32 cellular contexts compared by ENCODE assay signal in genomic region chr3:12618426-12618825, GRCh38.
"Had no signal": no experiment of that assay in that cellular context is flagged by ENCODE, and none has a peak within 500 bp of the region (broad histone marks: within the 10 kb centered on the region; RNA-seq: fewer than 3 reads in every experiment).

No MANE protein-coding gene starts in this region.

- H3K4me3 ChIP-seq: MG63, Peyer's patch, SJSA1 had no signal

- H3K27ac ChIP-seq: Peyer's patch, SJSA1 had no signal

- H3K27me3 Mint-ChIP-seq: activated CD4-positive, alpha-beta T cell treated with anti-CD3 and anti-CD28 coated beads for 36 hours; activated CD4-positive, alpha-beta T cell treated with anti-CD3 and anti-CD28 coated beads, Interleukin-2, amount 10 ng/mL, durations not matched to agents 7 days and 5 days; activated naive CD4-positive, alpha-beta T cell treated with anti-CD3 and anti-CD28 coated beads, Interleukin-2, amount 10 ng/mL, durations not matched to agents 7 days and 5 days; activated naive CD8-positive, alpha-beta T cell; activated naive CD8-positive, alpha-beta T cell treated with anti-CD3 and anti-CD28 coated beads, Interleukin-2, amount 50 U/mL, for 24 hours; brain had no signal

- ATAC-seq: activated CD4-positive, alpha-beta T cell treated with anti-CD3 and anti-CD28 coated beads for 36 hours; activated CD4-positive, CD25-positive, alpha-beta regulatory T cell treated with anti-CD3 and anti-CD28 coated beads, Interleukin-2, amount 50 U/mL, for 24 hours; activated CD8-positive, alpha-beta T cell treated with anti-CD3 and anti-CD28 coated beads, Interleukin-2, amount 10 ng/mL, durations not matched to agents 7 days and 5 days; activated naive CD8-positive, alpha-beta T cell treated with anti-CD3 and anti-CD28 coated beads, Interleukin-2, amount 50 U/mL, for 24 hours; activated T-cell treated with anti-CD3 and anti-CD28 coated beads, Interleukin-2, amount 50 U/mL, for 4 hours; PC-3 had no signal

- H3K4me1 ChIP-seq: SJSA1 had no signal

- H3K27ac Mint-ChIP-seq: activated CD4-positive, alpha-beta T cell treated with anti-CD3 and anti-CD28 coated beads for 36 hours; activated CD4-positive, alpha-beta T cell treated with anti-CD3 and anti-CD28 coated beads, Interleukin-2, amount 10 ng/mL, durations not matched to agents 7 days and 5 days; activated CD8-positive, alpha-beta T cell treated with anti-CD3 and anti-CD28 coated beads, Interleukin-2, amount 10 ng/mL, durations not matched to agents 7 days and 5 days; activated naive CD4-positive, alpha-beta T cell treated with anti-CD3 and anti-CD28 coated beads, Interleukin-2, amount 10 ng/mL, durations not matched to agents 7 days and 5 days; activated naive CD8-positive, alpha-beta T cell; activated naive CD8-positive, alpha-beta T cell treated with anti-CD3 and anti-CD28 coated beads, Interleukin-2, amount 50 U/mL, for 24 hours; T-helper 1 cell treated with Interleukin-12 subunit alpha and Interleukin-12 subunit beta and Interleukin-4 antibody, amounts not matched to agents 30 μg/mL and 1 μg/mL, for 36 hours; T-helper 2 cell treated with Interferon-gamma antibody and Interleukin-4, amounts not matched to agents 5 μg/mL and 100 μg/mL, for 36 hours had no signal

- H3K9me3 ChIP-seq: MG63, Peyer's patch, SJSA1, SK-N-SH had no signal

- H3K27me3 ChIP-seq: MG63, Peyer's patch, SJSA1 had no signal

- DNase-seq: activated CD4-positive, alpha-beta T cell treated with anti-CD3 and anti-CD28 coated beads for 36 hours; activated CD4-positive, alpha-beta T cell treated with anti-CD3 and anti-CD28 coated beads, Interleukin-2, amount 10 ng/mL, durations not matched to agents 7 days and 5 days; activated CD4-positive, alpha-beta T cell treated with anti-CD3 and anti-CD28 coated beads, Interleukin-2, amount 50 U/mL, for 48 hours; activated CD8-positive, alpha-beta T cell treated with anti-CD3 and anti-CD28 coated beads, Interleukin-2, amount 10 ng/mL, durations not matched to agents 7 days and 5 days; activated effector memory CD4-positive, alpha-beta T cell treated with Interleukin-2 at 50 U/mL for 16 hours; activated naive CD4-positive, alpha-beta T cell treated with anti-CD3 and anti-CD28 coated beads, Interleukin-2, amount 10 ng/mL, durations not matched to agents 7 days and 5 days; activated naive CD8-positive, alpha-beta T cell treated with anti-CD3 and anti-CD28 coated beads, Interleukin-2, amount 50 U/mL, for 24 hours; activated T-cell treated with anti-CD3 and anti-CD28 coated beads, Interleukin-2, amount 50 U/mL, for 4 hours; central memory CD4-positive, alpha-beta T cell; Karpas-422; KBM-7; MG63; NCI-H1048; NCI-H1105 treated with DMSO at 0.1 percent for 48 hours; NCI-H1436; NCI-H1694; NCI-H2029; NCI-H2171 treated with DMSO at 0.1 percent for 48 hours; NCI-H2227 treated with DMSO at 0.1 percent for 48 hours; NCI-H446 treated with DMSO at 0.1 percent for 48 hours; NCI-H524; PC-3; Peyer's patch; RPMI8226; SHP77 treated with DMSO at 0.1 percent for 48 hours; SK-N-SH had no signal

- H3K4me3 Mint-ChIP-seq: activated CD4-positive, alpha-beta T cell treated with anti-CD3 and anti-CD28 coated beads for 36 hours; activated CD4-positive, alpha-beta T cell treated with anti-CD3 and anti-CD28 coated beads, Interleukin-2, amount 10 ng/mL, durations not matched to agents 7 days and 5 days; activated CD8-positive, alpha-beta T cell treated with anti-CD3 and anti-CD28 coated beads, Interleukin-2, amount 10 ng/mL, durations not matched to agents 7 days and 5 days; activated naive CD4-positive, alpha-beta T cell treated with anti-CD3 and anti-CD28 coated beads, Interleukin-2, amount 10 ng/mL, durations not matched to agents 7 days and 5 days; activated naive CD8-positive, alpha-beta T cell; activated naive CD8-positive, alpha-beta T cell treated with anti-CD3 and anti-CD28 coated beads, Interleukin-2, amount 50 U/mL, for 24 hours; activated T-cell treated with anti-CD3 and anti-CD28 coated beads, Interleukin-2, amount 50 U/mL, for 4 hours; brain; T-helper 1 cell treated with Interleukin-12 subunit alpha and Interleukin-12 subunit beta and Interleukin-4 antibody, amounts not matched to agents 30 μg/mL and 1 μg/mL, for 36 hours; T-helper 2 cell treated with Interferon-gamma antibody and Interleukin-4, amounts not matched to agents 5 μg/mL and 100 μg/mL, for 36 hours had no signal

- H3K9me3 Mint-ChIP-seq: activated CD4-positive, alpha-beta T cell treated with anti-CD3 and anti-CD28 coated beads, Interleukin-2, amount 10 ng/mL, durations not matched to agents 7 days and 5 days; activated naive CD4-positive, alpha-beta T cell treated with anti-CD3 and anti-CD28 coated beads, Interleukin-2, amount 10 ng/mL, durations not matched to agents 7 days and 5 days; activated naive CD8-positive, alpha-beta T cell treated with anti-CD3 and anti-CD28 coated beads, Interleukin-2, amount 50 U/mL, for 24 hours; activated T-cell treated with anti-CD3 and anti-CD28 coated beads, Interleukin-2, amount 50 U/mL, for 4 hours; brain; T-helper 1 cell treated with Interleukin-12 subunit alpha and Interleukin-12 subunit beta and Interleukin-4 antibody, amounts not matched to agents 30 μg/mL and 1 μg/mL, for 36 hours; T-helper 2 cell treated with Interferon-gamma antibody and Interleukin-4, amounts not matched to agents 5 μg/mL and 100 μg/mL, for 36 hours had no signal
